In genomic region chr7:29297194-29297890, GRCh38 we compare ENCODE assay signal across 12 cellular contexts.
DNase-seq lines count a peak whose midpoint lies in the region; ATAC-seq and TF ChIP-seq lines count a peak whose summit lies in the region.
"Had no signal": no experiment of that assay in that cellular context is flagged by ENCODE, and none has a peak within 500 bp of the region (broad histone marks: within the 10 kb centered on the region; RNA-seq: fewer than 3 reads in every experiment).

No MANE protein-coding gene starts in this region.

- TF ChIP-seq CTCF in AG09319 (IDR thresholded peaks at IDR 0.05; ENCODE audit: low read depth, low read length), result peak; percentile 2
- TF ChIP-seq CTCF in GM12865 (IDR thresholded peaks at IDR 0.05; ENCODE audit: insufficient read depth, low read depth, low read length, missing control alignments), result peak; percentile 25
- TF ChIP-seq CTCF in OCI-LY1 (IDR thresholded peaks at IDR 0.05; ENCODE audit: low read length), result peak; percentile 66
- TF ChIP-seq CTCF in foreskin keratinocyte (conservative IDR thresholded peaks at IDR 0.05), result peak; percentile 31

- H3K27me3 ChIP-seq in OCI-LY1 (ENCODE audit: insufficient read depth, low read length), result no peaks in the 10 kb centered on the region
- no peaks in the 10 kb centered on the region for H3K27me3 ChIP-seq in foreskin keratinocyte

- peak overlapping the region; percentile 4; the same call in 1 of the 2 replicates for H3K4me2 ChIP-seq in OCI-LY1 (ENCODE audit: low read length)

- ATAC-seq in foreskin keratinocyte, result no peak
- no peak for ATAC-seq in natural killer cell treated with Interleukin-12 subunit alpha and Interleukin-12 subunit beta and Interleukin-15 and Interleukin-18, amount 100 ng/mL, for 72 hours
- no peak for ATAC-seq in GM18907 (IDR thresholded peaks at IDR 0.05; ENCODE audit: unreplicated experiment)

- H3K4me1 ChIP-seq in OCI-LY1 (ENCODE audit: insufficient read depth, low read length, severe bottlenecking), result no peaks in the 10 kb centered on the region
- H3K4me1 ChIP-seq in foreskin keratinocyte, result no peaks in the 10 kb centered on the region

- no peaks in the 10 kb centered on the region for H3F3A ChIP-seq in OCI-LY1 (ENCODE audit: insufficient read depth, low read length)

- no peak overlapping the region for H3K27ac Mint-ChIP-seq in natural killer cell treated with Interleukin-12 subunit alpha and Interleukin-12 subunit beta and Interleukin-15 and Interleukin-18, amount 100 ng/mL, for 72 hours
- H3K27ac Mint-ChIP-seq: activated naive CD4-positive, alpha-beta T cell treated with anti-CD3 and anti-CD28 coated beads, Interleukin-2, amount 50 U/mL, for 24 hours had no signal

- intact Hi-C loops in cardiac septum (cut with DNase I), result no loop called here

- H3K27ac ChIP-seq in OCI-LY1 (ENCODE audit: low read depth, low read length, poor library complexity, severe bottlenecking), result no peak overlapping the region
- no peak overlapping the region for H3K27ac ChIP-seq in foreskin keratinocyte

- no peak overlapping the region for H3K4me3 ChIP-seq in GM12865 (ENCODE audit: low read depth, low read length)
- no peak overlapping the region for H3K4me3 ChIP-seq in OCI-LY1 (ENCODE audit: low read depth, low read length, poor library complexity, severe bottlenecking)

- no peak overlapping the region for H3K9ac ChIP-seq in OCI-LY1 (ENCODE audit: low read length)

- no peaks in the 10 kb centered on the region for H3K9me2 ChIP-seq in OCI-LY1 (ENCODE audit: low read depth, low read length)

- no peaks in the 10 kb centered on the region for H3K9me3 Mint-ChIP-seq in natural killer cell treated with Interleukin-12 subunit alpha and Interleukin-12 subunit beta and Interleukin-15 and Interleukin-18, amount 100 ng/mL, for 72 hours
- H3K9me3 Mint-ChIP-seq: activated naive CD4-positive, alpha-beta T cell treated with anti-CD3 and anti-CD28 coated beads, Interleukin-2, amount 50 U/mL, for 24 hours had no signal

- H4K20me1 ChIP-seq in OCI-LY1 (ENCODE audit: insufficient read depth, low read length), result no peaks in the 10 kb centered on the region

- DNase-seq in AG09319 (ENCODE audit: extremely low read depth, low read depth), result no peak
- DNase-seq in GM12865 (ENCODE audit: low read depth), result peak; percentile 28
- DNase-seq in foreskin keratinocyte, result no peak
- DNase-seq in NCI-H524 treated with DMSO at 0.1 percent for 48 hours (lab: John Stamatoyannopoulos, UW), result no peak
- no peak for DNase-seq in natural killer cell treated with Interleukin-12 subunit alpha and Interleukin-12 subunit beta and Interleukin-15 and Interleukin-18, amount 100 ng/mL, for 72 hours (ENCODE audit: low spot score)
- DNase-seq in cardiac septum (ENCODE audit: low spot score), result no peak
- DNase-seq: DMS79, NCI-H2081, SHP77 treated with DMSO at 0.1 percent for 48 hours had no signal

- H3K4me3 Mint-ChIP-seq in natural killer cell treated with Interleukin-12 subunit alpha and Interleukin-12 subunit beta and Interleukin-15 and Interleukin-18, amount 100 ng/mL, for 72 hours, result no peak overlapping the region
- H3K4me3 Mint-ChIP-seq: activated naive CD4-positive, alpha-beta T cell treated with anti-CD3 and anti-CD28 coated beads, Interleukin-2, amount 50 U/mL, for 24 hours had no signal

- no peaks in the 10 kb centered on the region for H3K27me3 Mint-ChIP-seq in natural killer cell treated with Interleukin-12 subunit alpha and Interleukin-12 subunit beta and Interleukin-15 and Interleukin-18, amount 100 ng/mL, for 72 hours
- H3K27me3 Mint-ChIP-seq: activated naive CD4-positive, alpha-beta T cell treated with anti-CD3 and anti-CD28 coated beads, Interleukin-2, amount 50 U/mL, for 24 hours had no signal

- no peak overlapping the region for H2AFZ ChIP-seq in OCI-LY1 (ENCODE audit: low read length)

- H3K36me3 ChIP-seq in OCI-LY1 (ENCODE audit: insufficient read depth, low read length), result no peaks in the 10 kb centered on the region

- H3K36me3 Mint-ChIP-seq in natural killer cell treated with Interleukin-12 subunit alpha and Interleukin-12 subunit beta and Interleukin-15 and Interleukin-18, amount 100 ng/mL, for 72 hours, result no peaks in the 10 kb centered on the region
- H3K36me3 Mint-ChIP-seq: activated naive CD4-positive, alpha-beta T cell treated with anti-CD3 and anti-CD28 coated beads, Interleukin-2, amount 50 U/mL, for 24 hours had no signal

- no peaks in the 10 kb centered on the region for H3K79me2 ChIP-seq in OCI-LY1 (ENCODE audit: insufficient read depth, low read length)

- H3K4me1 Mint-ChIP-seq in natural killer cell treated with Interleukin-12 subunit alpha and Interleukin-12 subunit beta and Interleukin-15 and Interleukin-18, amount 100 ng/mL, for 72 hours (ENCODE audit: low read depth in 2 of 2), result peaks cover 0 to 7% of the 10 kb centered on the region in 2 donors
- H3K4me1 Mint-ChIP-seq: activated naive CD4-positive, alpha-beta T cell treated with anti-CD3 and anti-CD28 coated beads, Interleukin-2, amount 50 U/mL, for 24 hours had no signal

- no peaks in the 10 kb centered on the region for H3K9me3 ChIP-seq in OCI-LY1 (ENCODE audit: low read length)

Comparison
In these comparisons a context has a peak if more than half of its experiments do, and no peak if none do; other contexts are left out.
1. CTCF ChIP-seq: peak in every context shown above with its lines; median percentile 66 in OCI-LY1; 31 in foreskin keratinocyte; 25 in GM12865; 2 in AG09319.